1 cellular context compared by ENCODE assay signal in genomic region chrX:6407541-6407940, GRCh38.
TF ChIP-seq lines count a peak whose summit lies in the region.

No MANE protein-coding gene starts in this region.

TF ChIP-seq in K562, 482 proteins besides CTCF, POLR2A, EP300 and RAD21 (continued from another document):
- TF ChIP-seq, protein P1, sequence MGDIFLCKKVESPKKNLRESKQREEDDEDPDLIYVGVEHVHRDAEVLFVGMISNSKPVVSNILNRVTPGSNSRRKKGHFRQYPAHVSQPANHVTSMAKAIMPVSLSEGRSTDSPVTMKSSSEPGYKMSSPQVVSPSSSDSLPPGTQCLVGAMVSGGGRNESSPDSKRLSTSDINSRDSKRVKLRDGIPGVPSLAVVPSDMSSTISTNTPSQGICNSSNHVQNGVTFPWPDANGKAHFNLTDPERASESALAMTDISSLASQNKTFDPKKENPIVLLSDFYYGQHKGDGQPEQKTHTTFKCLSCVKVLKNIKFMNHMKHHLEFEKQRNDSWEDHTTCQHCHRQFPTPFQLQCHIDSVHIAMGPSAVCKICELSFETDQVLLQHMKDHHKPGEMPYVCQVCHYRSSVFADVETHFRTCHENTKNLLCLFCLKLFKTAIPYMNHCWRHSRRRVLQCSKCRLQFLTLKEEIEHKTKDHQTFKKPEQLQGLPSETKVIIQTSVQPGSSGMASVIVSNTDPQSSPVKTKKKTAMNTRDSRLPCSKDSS (IDR thresholded peaks at IDR 0.05; ENCODE audit: low read depth, partially characterized antibody) = no peak
- TF ChIP-seq RNF2 (IDR thresholded peaks at IDR 0.05) = no peak
- peak; percentile 32; the same call in 1 of the 2 replicates for TF ChIP-seq ZNF316 (IDR thresholded peaks at IDR 0.05)
- TF ChIP-seq PTBP1 (IDR thresholded peaks at IDR 0.05; ENCODE audit: low read depth, low read length) = no peak
- peak; percentile 71 for TF ChIP-seq MAFF (IDR thresholded peaks at IDR 0.05; ENCODE audit: low read length)
- TF ChIP-seq ZNF175 (CRISPR knock-in tag; IDR thresholded peaks at IDR 0.05; ENCODE audit: low read depth) = no peak
- TF ChIP-seq NCOA1 (IDR thresholded peaks at IDR 0.05; ENCODE audit: low read depth) = no peak
- TF ChIP-seq PREB (CRISPR knock-in tag; IDR thresholded peaks at IDR 0.05) = no peak
- no peak for TF ChIP-seq CCAR2 (IDR thresholded peaks at IDR 0.05; ENCODE audit: low read depth, low read length)
- no peak for TF ChIP-seq XRCC5 (IDR thresholded peaks at IDR 0.05; ENCODE audit: low read depth, low read length)
- TF ChIP-seq KLF10 (CRISPR knock-in tag; IDR thresholded peaks at IDR 0.05) = no peak
- TF ChIP-seq CXXC5 (CRISPR knock-in tag; IDR thresholded peaks at IDR 0.05) = no peak
- TF ChIP-seq HINFP (tag; conservative IDR thresholded peaks at IDR 0.05; ENCODE audit: low read depth) = no peak
- TF ChIP-seq SPI1 (IDR thresholded peaks at IDR 0.05; ENCODE audit: borderline replicate concordance, low read depth, low read length) = no peak
- 0 out of 2 replicates have a peak, but pooled peaks have one; percentile 18 for TF ChIP-seq C11orf30 (IDR thresholded peaks at IDR 0.05; ENCODE audit: low read depth)
- TF ChIP-seq ZNF41 (CRISPR knock-in tag; conservative IDR thresholded peaks at IDR 0.05) = no peak
- TF ChIP-seq, protein P2, sequence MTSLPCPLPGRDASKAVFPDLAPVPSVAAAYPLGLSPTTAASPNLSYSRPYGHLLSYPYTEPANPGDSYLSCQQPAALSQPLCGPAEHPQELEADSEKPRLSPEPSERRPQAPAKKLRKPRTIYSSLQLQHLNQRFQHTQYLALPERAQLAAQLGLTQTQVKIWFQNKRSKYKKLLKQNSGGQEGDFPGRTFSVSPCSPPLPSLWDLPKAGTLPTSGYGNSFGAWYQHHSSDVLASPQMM (CRISPR knock-in tag; IDR thresholded peaks at IDR 0.05) = no peak
- TF ChIP-seq ELF2 (CRISPR knock-in tag; IDR thresholded peaks at IDR 0.05) = no peak
- no peak for TF ChIP-seq ID3 (CRISPR knock-in tag; IDR thresholded peaks at IDR 0.05)
- TF ChIP-seq ID3 (tag; IDR thresholded peaks at IDR 0.05) = no peak
- TF ChIP-seq PTTG1 (tag; IDR thresholded peaks at IDR 0.05; ENCODE audit: low read depth) = no peak
- TF ChIP-seq LARP7 (IDR thresholded peaks at IDR 0.05) = no peak
- TF ChIP-seq GABPA (tag; conservative IDR thresholded peaks at IDR 0.05; ENCODE audit: low read depth) = no peak
- TF ChIP-seq FIP1L1 (IDR thresholded peaks at IDR 0.05; ENCODE audit: low read depth, low read length, poor library complexity, severe bottlenecking) = no peak
- no peak for TF ChIP-seq SIRT6 (IDR thresholded peaks at IDR 0.05; ENCODE audit: low read depth, low read length)
- no peak for TF ChIP-seq PHF21A (IDR thresholded peaks at IDR 0.05; ENCODE audit: borderline replicate concordance, low read depth)
- no peak for TF ChIP-seq ARHGAP35 (IDR thresholded peaks at IDR 0.05; ENCODE audit: partially characterized antibody)
- TF ChIP-seq ZNF274 (IDR thresholded peaks at IDR 0.05; ENCODE audit: borderline replicate concordance, low read depth, low read length) = no peak
